8 cellular contexts compared by ENCODE assay signal in the genomic region with DNA sequence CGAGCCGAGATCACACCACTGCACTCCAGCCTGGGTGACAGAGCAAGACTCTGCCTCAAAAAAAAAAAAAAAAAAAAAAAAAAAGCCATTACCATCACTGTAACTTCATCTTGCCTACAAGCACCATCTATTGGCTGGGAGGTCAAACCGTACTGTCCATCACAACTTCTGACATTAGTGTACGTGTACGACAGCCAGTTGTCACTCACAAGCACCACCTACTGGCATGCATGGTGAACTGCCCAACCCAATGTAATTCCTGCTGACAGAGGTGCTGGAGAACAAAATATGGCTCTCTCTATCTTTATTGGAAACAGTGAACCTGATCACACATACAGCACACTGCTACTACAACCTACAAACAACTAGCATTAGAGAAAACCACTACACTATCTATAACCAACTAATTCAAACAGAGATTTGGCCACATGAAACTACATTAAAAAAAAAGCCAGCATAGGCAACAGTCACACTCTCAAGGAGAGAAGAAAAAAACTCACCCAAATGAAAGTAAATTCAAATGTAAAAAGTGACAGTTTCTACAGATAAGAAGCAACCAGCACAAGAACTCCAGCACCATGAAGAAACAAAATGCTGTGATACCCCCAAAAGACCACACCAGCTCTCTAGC.
DNase-seq lines count a peak whose midpoint lies in the region; ATAC-seq and TF ChIP-seq lines count a peak whose summit lies in the region.

No MANE protein-coding gene starts in this region.

- peaks cover 15 to 22% of the 10 kb centered on the region in 2 donors for H3K27me3 Mint-ChIP-seq in stimulated activated naive B cell treated with anti-CD40 and anti-IgM and Interleukin-4, amounts not matched to agents 10 μg/mL and 1 μg/mL and 100 μg/mL, for 72 hours

- H3K4me3 ChIP-seq in MM.1S (ENCODE audit: low read length) = no peak overlapping the region
- H3K4me3 ChIP-seq in Peyer's patch = no peak overlapping the region

- H3K9ac ChIP-seq in MM.1S (ENCODE audit: low read length) = no peak overlapping the region

- H3K36me3 Mint-ChIP-seq in stimulated activated naive B cell treated with anti-CD40 and anti-IgM and Interleukin-4, amounts not matched to agents 10 μg/mL and 1 μg/mL and 100 μg/mL, for 72 hours = no peaks in the 10 kb centered on the region

- H3K27me3 ChIP-seq in MM.1S (replicated peaks; ENCODE audit: insufficient read depth, low read length) (no peaks in the 10 kb centered on the region), Peyer's patch (no peaks in the 10 kb centered on the region)

- H3K79me2 ChIP-seq in MM.1S (ENCODE audit: low read length) = no peaks in the 10 kb centered on the region

- TF ChIP-seq CTCF in MM.1S (IDR thresholded peaks at IDR 0.05; ENCODE audit: low read length) (peak; percentile 64), Peyer's patch (IDR thresholded peaks at IDR 0.05) (peak in 3 of 6 experiments; percentile 21 to 37 (median 22))

- peaks cover 5 to 8% of the 10 kb centered on the region in 2 donors for H3K9me3 Mint-ChIP-seq in stimulated activated naive B cell treated with anti-CD40 and anti-IgM and Interleukin-4, amounts not matched to agents 10 μg/mL and 1 μg/mL and 100 μg/mL, for 72 hours

- H4K20me1 ChIP-seq in MM.1S (ENCODE audit: insufficient read depth, low read length) = no peaks in the 10 kb centered on the region

- no peaks in the 10 kb centered on the region for H3K9me2 ChIP-seq in MM.1S (replicated peaks; ENCODE audit: insufficient read depth, low read length)

- no peaks in the 10 kb centered on the region for H3K4me1 Mint-ChIP-seq in stimulated activated naive B cell treated with anti-CD40 and anti-IgM and Interleukin-4, amounts not matched to agents 10 μg/mL and 1 μg/mL and 100 μg/mL, for 72 hours

- H3F3A ChIP-seq in MM.1S (ENCODE audit: insufficient read depth, low read length) = no peaks in the 10 kb centered on the region

- no peak for TF ChIP-seq POLR2A in Peyer's patch (IDR thresholded peaks at IDR 0.05)

- no peak overlapping the region for H3K27ac Mint-ChIP-seq in stimulated activated naive B cell treated with anti-CD40 and anti-IgM and Interleukin-4, amounts not matched to agents 10 μg/mL and 1 μg/mL and 100 μg/mL, for 72 hours

- H3K4me2 ChIP-seq in MM.1S (ENCODE audit: low read depth, low read length) = no peak overlapping the region

- ATAC-seq in GM18499 (IDR thresholded peaks at IDR 0.05; ENCODE audit: insufficient read depth, unreplicated experiment) = peak; percentile 87
- peak; percentile 93 for ATAC-seq in HG02588 (IDR thresholded peaks at IDR 0.05; ENCODE audit: unreplicated experiment)
- peak; percentile 50 to 67 for ATAC-seq in stimulated activated naive B cell treated with anti-CD40 and anti-IgM and Interleukin-4, amounts not matched to agents 10 μg/mL and 1 μg/mL and 100 μg/mL, for 72 hours (replicated peaks)

- H2AFZ ChIP-seq in MM.1S (ENCODE audit: low read length) = no peak overlapping the region

- H3K4me1 ChIP-seq in MM.1S (ENCODE audit: low read length) (no peaks in the 10 kb centered on the region), Peyer's patch (no peaks in the 10 kb centered on the region)

- H3K9me3 ChIP-seq in MM.1S (replicated peaks; ENCODE audit: insufficient read depth, low read length) = no peaks in the 10 kb centered on the region
- no peaks in the 10 kb centered on the region for H3K9me3 ChIP-seq in Peyer's patch

- DNase-seq in AG20443 (ENCODE audit: low spot score) (peak; percentile 19), MM.1S (peak; percentile 27), dermis microvascular lymphatic vessel endothelial cell (ENCODE audit: low read depth in 2 of 2) (peak; percentile 17 to 37), Peyer's patch (no peak)
- no peak for DNase-seq in stimulated activated naive B cell treated with anti-CD40 and anti-IgM and Interleukin-4, amounts not matched to agents 10 μg/mL and 1 μg/mL and 100 μg/mL, for 72 hours
- no peak for DNase-seq in activated CD8-positive, alpha-beta memory T cell treated with anti-CD3 and anti-CD28 coated beads, Interleukin-2, amount 50 U/mL, for 4 hours

- no peaks in the 10 kb centered on the region for H3K36me3 ChIP-seq in MM.1S (replicated peaks; ENCODE audit: insufficient read depth, low read length)
- H3K36me3 ChIP-seq in Peyer's patch = no peaks in the 10 kb centered on the region

- H3K27ac ChIP-seq in MM.1S (ENCODE audit: low read length) (no peak overlapping the region), Peyer's patch (no peak overlapping the region)

- H3K4me3 Mint-ChIP-seq in stimulated activated naive B cell treated with anti-CD40 and anti-IgM and Interleukin-4, amounts not matched to agents 10 μg/mL and 1 μg/mL and 100 μg/mL, for 72 hours = no peak overlapping the region

Comparison
In these comparisons a context has a peak if more than half of its experiments do, and no peak if none do; other contexts are left out.
1. DNase-seq: peak in AG20443 (single experiment), MM.1S (single experiment) and dermis microvascular lymphatic vessel endothelial cell (2 of 2); none in stimulated activated naive B cell treated with anti-CD40 and anti-IgM and Interleukin-4, amounts not matched to agents 10 μg/mL and 1 μg/mL and 100 μg/mL, for 72 hours (single experiment), activated CD8-positive, alpha-beta memory T cell treated with anti-CD3 and anti-CD28 coated beads, Interleukin-2, amount 50 U/mL, for 4 hours (single experiment) and Peyer's patch (0 of 3).
2. Peak in every context shown above with its lines, with median percentiles within 50 percentile points of each other: ATAC-seq.